ENCODE assay signal across 17 cellular contexts in genomic region chr14:73236157-73236556, GRCh38. TPM values are rescaled to one million over a fixed set of nuclear protein-coding genes. Genes with fewer than 3 reads are reported as not detected.
DNase-seq lines count a peak whose midpoint lies in the region; ATAC-seq and TF ChIP-seq lines count a peak whose summit lies in the region.
"Had no signal": no experiment of that assay in that cellular context is flagged by ENCODE, and none has a peak within 500 bp of the region (broad histone marks: within the 10 kb centered on the region; RNA-seq: fewer than 3 reads in every experiment).

No MANE protein-coding gene starts in this region.

- no peak for ATAC-seq in HG02763 (IDR thresholded peaks at IDR 0.05; ENCODE audit: unreplicated experiment)
- no peak for ATAC-seq in GM21576 (IDR thresholded peaks at IDR 0.05; ENCODE audit: unreplicated experiment)
- no peak for ATAC-seq in HG02884 (IDR thresholded peaks at IDR 0.05; ENCODE audit: unreplicated experiment)
- ATAC-seq: heart left ventricle, psoas muscle had no signal

- no peaks in the 10 kb centered on the region for H3K9me2 ChIP-seq in OCI-LY7 (ENCODE audit: insufficient read depth, low read length)

- H3K4me1 ChIP-seq in OCI-LY7 (ENCODE audit: insufficient read depth, low read length, poor library complexity, severe bottlenecking) (peaks cover 21% of the 10 kb centered on the region), sigmoid colon (peaks cover 0 to 46% (median 40%) of the 10 kb centered on the region in 4 donors)

- no peak for TF ChIP-seq POLR2A in sigmoid colon (IDR thresholded peaks at IDR 0.05)

- H3K27ac ChIP-seq in OCI-LY7 (ENCODE audit: low read depth, low read length, poor library complexity, severe bottlenecking) (no peak overlapping the region), sigmoid colon (no peak overlapping the region)
- H3K27ac ChIP-seq: C4-2B, heart left ventricle, psoas muscle, transverse colon had no signal

- H3K27me3 ChIP-seq in sigmoid colon, result peaks cover 7 to 35% (median 11%) of the 10 kb centered on the region in 3 donors

- peak overlapping the region; percentile 40 for H3K4me2 ChIP-seq in OCI-LY7 (ENCODE audit: low read length)

- intact Hi-C loops in OCI-LY7 (cut with micrococcal nuclease; ENCODE audit: unreplicated experiment), result no loop called here
- intact Hi-C loops in sigmoid colon (cut with DNase I), result no loop called here

- CTCF ChIA-PET in OCI-LY7 (lab: Charles Lee; ENCODE audit: unreplicated experiment), result no interaction called here

- no TSS peak for BruUV-seq in OCI-LY7 (replicated peaks; lab: Mats Ljungman, UMichigan)

- H4K20me1 ChIP-seq in OCI-LY7 (ENCODE audit: insufficient read depth, low read length), result no peaks in the 10 kb centered on the region

- TF ChIP-seq CTCF in OCI-LY7 (conservative IDR thresholded peaks at IDR 0.05; ENCODE audit: low read length) (no peak), sigmoid colon (IDR thresholded peaks at IDR 0.05) (no peak)

- no peaks in the 10 kb centered on the region for H3K9me3 ChIP-seq in OCI-LY7 (ENCODE audit: low read length)
- H3K9me3 ChIP-seq in iPS-18c (ENCODE audit: control insufficient read depth, insufficient read depth, low read length), result no peaks in the 10 kb centered on the region
- no peaks in the 10 kb centered on the region for H3K9me3 ChIP-seq in sigmoid colon
- H3K9me3 ChIP-seq: heart left ventricle, psoas muscle, transverse colon had no signal

- WGBS in sigmoid colon, 2 donors, result 62 to 79% methylated on average over 11 of the region's 11 CpGs

- no peak for TF ChIP-seq EP300 in sigmoid colon (IDR thresholded peaks at IDR 0.05)

- H2AFZ ChIP-seq in OCI-LY7 (ENCODE audit: low read length), result no peak overlapping the region

- H3K4me3 ChIP-seq in OCI-LY7 (ENCODE audit: low read depth, low read length, poor library complexity, severe bottlenecking) (no peak overlapping the region), iPS-18c (ENCODE audit: insufficient read depth, low read depth, low read length) (peak overlapping the region; percentile 16; the same call in 1 of the 2 replicates), sigmoid colon (no peak overlapping the region)
- H3K4me3 ChIP-seq: heart left ventricle, psoas muscle, transverse colon had no signal

- POLR2A ChIA-PET in OCI-LY7 (lab: Charles Lee), result no interaction called here

- H3K79me2 ChIP-seq in OCI-LY7 (ENCODE audit: insufficient read depth, low read depth, low read length), result no peaks in the 10 kb centered on the region

- H3K36me3 ChIP-seq in OCI-LY7 (ENCODE audit: insufficient read depth, low read length) (no peaks in the 10 kb centered on the region), sigmoid colon (no peaks in the 10 kb centered on the region)
- H3K36me3 ChIP-seq: heart left ventricle, transverse colon had no signal

- DNase-seq in NCI-H2227 (lab: John Stamatoyannopoulos, UW; ENCODE audit: unreplicated experiment) (peak; percentile 55), NCI-H2227 treated with DMSO at 0.1 percent for 48 hours (lab: John Stamatoyannopoulos, UW) (no peak), OCI-LY7 (ENCODE audit: low spot score) (no peak), sigmoid colon (peak; percentile 63)
- DNase-seq: activated naive CD4-positive, alpha-beta T cell treated with anti-CD3 and anti-CD28 coated beads, Interleukin-2, amount 50 U/mL, for 16 hours; DMS79; heart left ventricle; NCI-H1048; SHP77 treated with DMSO at 0.1 percent for 48 hours; stimulated activated naive CD4-positive, alpha-beta T cell; transverse colon had no signal

RNA-seq across cellular contexts. Expression of gene PAPLN, which starts 1.1 kb away (rescaled TPM):
- 2.8 and 4.0 TPM in 2 replicates for total RNA-seq in OCI-LY7 (2014; rRNA removed; shearing (Covaris generic))
- total RNA-seq in OCI-LY7 (2022), result 7.9 and 9.0 TPM in 2 replicates
- total RNA-seq in sigmoid colon, result 10 to 100 TPM; 11.8 to 52.1 (median 18.5) TPM
- polyA plus RNA-seq in sigmoid colon, result 10 to 100 TPM in 1 of 3 donors, 1 to 10 TPM in 1, under 1 TPM in 1; 0.46 to 13.6 (median 1.2) TPM

Comparison
In these comparisons a context has a peak if more than half of its experiments do, and no peak if none do; other contexts are left out.
1. DNase-seq: peak in NCI-H2227 (single experiment) and sigmoid colon (single experiment); none in NCI-H2227 treated with DMSO at 0.1 percent for 48 hours (single experiment) and OCI-LY7 (single experiment).